ENCODE assay signal across 21 cellular contexts in the genomic region with DNA sequence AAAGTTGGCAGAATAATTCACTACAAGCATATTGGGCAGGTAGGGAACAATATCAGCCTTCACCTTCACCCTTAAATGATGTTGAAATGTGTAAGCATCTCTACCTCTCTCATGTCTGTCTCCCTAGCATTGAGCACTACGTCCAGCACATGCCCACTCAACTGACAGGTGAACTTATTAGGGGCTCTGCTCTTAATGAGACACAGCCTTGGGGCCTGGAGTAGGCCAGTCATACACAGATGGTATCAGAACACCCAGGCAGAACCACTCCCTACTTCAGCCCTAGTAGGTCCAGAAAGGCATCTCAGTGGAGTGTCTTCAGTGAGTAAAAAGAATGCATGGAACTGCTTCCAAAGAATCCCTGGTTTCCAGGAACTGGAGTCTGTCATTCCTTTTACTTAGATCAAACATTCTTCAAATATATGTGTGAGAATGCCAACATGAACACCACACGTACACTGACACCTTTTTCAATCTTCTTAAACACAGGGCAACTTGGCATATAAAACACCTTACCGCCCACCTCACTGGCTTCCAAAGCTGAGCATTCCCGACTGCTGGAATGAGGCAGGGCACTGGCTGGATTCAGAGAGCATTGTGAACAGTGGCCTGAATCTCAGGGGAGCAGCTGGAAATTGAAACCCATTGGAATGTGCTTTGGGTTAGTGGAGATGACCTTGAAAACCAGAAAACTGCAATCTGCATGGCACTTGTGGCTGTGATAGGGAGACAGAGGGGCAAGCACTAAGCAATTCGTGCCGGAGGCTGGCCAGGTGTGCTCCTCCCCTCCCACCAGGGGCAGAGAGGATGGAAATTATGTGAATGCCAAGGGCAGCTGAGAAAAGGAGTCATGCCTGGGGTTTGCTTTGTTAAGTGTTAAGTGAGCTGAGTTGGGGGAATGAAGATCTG. TPM values are rescaled to one million over a fixed set of nuclear protein-coding genes. Genes with fewer than 3 reads are reported as not detected.
"Had no signal": no experiment of that assay in that cellular context is flagged by ENCODE, and none has a peak within 500 bp of the region (broad histone marks: within the 10 kb centered on the region; RNA-seq: fewer than 3 reads in every experiment).

No MANE protein-coding gene starts in this region.

- H3K27ac ChIP-seq: left lung, VCaP had no signal

- H3K9ac ChIP-seq: SK-N-SH had no signal

- H3K4me1 Mint-ChIP-seq: brain; central memory CD8-positive, alpha-beta T cell had no signal

- H3K27me3 ChIP-seq: left lung had no signal

- FAIRE-seq: frontal cortex had no signal

- DNase-seq: activated CD4-positive, alpha-beta T cell treated with anti-CD3 and anti-CD28 coated beads for 4 hours; activated CD8-positive, alpha-beta memory T cell treated with anti-CD3 and anti-CD28 coated beads, Interleukin-2, amount 50 U/mL, for 48 hours; activated CD8-positive, alpha-beta T cell treated with anti-CD3 and anti-CD28 coated beads for 36 hours; activated gamma-delta T cell; activated T-cell treated with anti-CD3 and anti-CD28 coated beads, Interleukin-2, amount 50 U/mL, for 72 hours; amniotic stem cell; effector CD8-positive, alpha-beta T cell; head of caudate nucleus; left lung; occipital lobe; SK-N-SH; stimulated activated CD4-positive, alpha-beta T cell treated with anti-CD3 and anti-CD28 coated beads, Interleukin-1b, Interleukin-23, amount 100 ng/mL, for 48 hours; T-helper 1 cell had no signal

- H3K36me3 Mint-ChIP-seq: activated naive CD8-positive, alpha-beta T cell; brain had no signal

- H3K4me2 ChIP-seq: SK-N-SH had no signal

- H3K9me3 Mint-ChIP-seq: activated CD8-positive, alpha-beta T cell treated with anti-CD3 and anti-CD28 coated beads for 36 hours; activated T-cell treated with anti-CD3 and anti-CD28 coated beads, Interleukin-2, amount 50 U/mL, for 72 hours; brain; central memory CD8-positive, alpha-beta T cell; nephron had no signal

- ATAC-seq: activated CD8-positive, alpha-beta T cell treated with anti-CD3 and anti-CD28 coated beads for 36 hours; activated T-cell treated with anti-CD3 and anti-CD28 coated beads, Interleukin-2, amount 50 U/mL, for 72 hours; left lung; sciatic nerve had no signal

- H3K4me3 Mint-ChIP-seq: activated CD8-positive, alpha-beta T cell treated with anti-CD3 and anti-CD28 coated beads for 36 hours; activated naive CD8-positive, alpha-beta T cell; activated T-cell treated with anti-CD3 and anti-CD28 coated beads, Interleukin-2, amount 50 U/mL, for 72 hours; brain; central memory CD8-positive, alpha-beta T cell; nephron had no signal

- H3K27ac Mint-ChIP-seq: activated CD8-positive, alpha-beta T cell treated with anti-CD3 and anti-CD28 coated beads for 36 hours; activated naive CD8-positive, alpha-beta T cell; activated T-cell treated with anti-CD3 and anti-CD28 coated beads, Interleukin-2, amount 50 U/mL, for 72 hours; brain had no signal

- H3K4me1 ChIP-seq: left lung had no signal

- H3K4me3 ChIP-seq: left lung had no signal

- H3K9me3 ChIP-seq: left lung, SK-N-SH had no signal

- H3K36me3 ChIP-seq: left lung had no signal

- H3K27me3 Mint-ChIP-seq: activated CD8-positive, alpha-beta T cell treated with anti-CD3 and anti-CD28 coated beads for 36 hours; activated naive CD8-positive, alpha-beta T cell; brain had no signal

RNA-seq across cellular contexts. Expression of gene HSD3B1, which starts 24.2 kb away (rescaled TPM):
- total RNA-seq: activated CD8-positive, alpha-beta T cell treated with anti-CD3 and anti-CD28 coated beads for 36 hours; activated T-cell treated with anti-CD3 and anti-CD28 coated beads, Interleukin-2, amount 50 U/mL, for 72 hours; frontal cortex; left lung; occipital lobe; pulmonary artery endothelial cell; sciatic nerve had no signal
- polyA plus RNA-seq: SK-N-SH had no signal
